Comparison of ENCODE assay signal across 8 cellular contexts in genomic region chr1:161132410-161133219, GRCh38. TPM values are rescaled to one million over a fixed set of nuclear protein-coding genes. Genes with fewer than 3 reads are reported as not detected.
DNase-seq lines count a peak whose midpoint lies in the region; ATAC-seq and TF ChIP-seq lines count a peak whose summit lies in the region.

DEDD (minus strand) TSS chr1:161132667; CDS start chr1:161124462, 8,205 bp downstream.

- peaks cover 48% of the 10 kb centered on the region for H3K4me1 Mint-ChIP-seq in activated T-cell treated with anti-CD3 and anti-CD28 coated beads, Interleukin-2, amount 50 U/mL, for 24 hours (ENCODE audit: low read depth)

- H3K27me3 ChIP-seq in esophagus (ENCODE audit: control insufficient read depth in 1 of 2, insufficient read depth in 2 of 2, low read length in 2 of 2) (no peaks in the 10 kb centered on the region), muscle layer of colon (ENCODE audit: control insufficient read depth in 1 of 2, insufficient read depth in 2 of 2, low read length in 2 of 2) (no peaks in the 10 kb centered on the region)

- in situ Hi-C loops in KBM-7 (cut with MboI; ENCODE audit: low pct_unique_long_range_greater_than_20kb, low sequenced_read_pairs), result no loop called here

- ATAC-seq in GM21717 (IDR thresholded peaks at IDR 0.05; ENCODE audit: unreplicated experiment), result peak; percentile 89

- H3K9me3 ChIP-seq in esophagus (ENCODE audit: control insufficient read depth in 2 of 2, insufficient read depth in 1 of 2, low read depth in 1 of 2, low read length in 1 of 2), result no peaks in the 10 kb centered on the region
- H3K9me3 ChIP-seq in muscle layer of colon (ENCODE audit: low read length), result no peaks in the 10 kb centered on the region

- H3K4me3 Mint-ChIP-seq in activated T-cell treated with anti-CD3 and anti-CD28 coated beads, Interleukin-2, amount 50 U/mL, for 24 hours, result no peak within 1 kb of the TSS

- H3K27ac Mint-ChIP-seq in activated T-cell treated with anti-CD3 and anti-CD28 coated beads, Interleukin-2, amount 50 U/mL, for 24 hours, result no peak within 1 kb of the TSS

- WGBS in esophagus, 2 donors, result 1% methylated on average over 56 to 68 of the region's 68 CpGs

- peaks cover 0 to 6% of the 10 kb centered on the region in 2 donors for H3K36me3 ChIP-seq in esophagus (ENCODE audit: control insufficient read depth in 2 of 2, insufficient read depth in 2 of 2, low read length in 1 of 2)
- H3K36me3 ChIP-seq in muscle layer of colon (ENCODE audit: insufficient read depth, low read length), result peaks cover 15% of the 10 kb centered on the region

- H3K36me3 Mint-ChIP-seq in activated T-cell treated with anti-CD3 and anti-CD28 coated beads, Interleukin-2, amount 50 U/mL, for 24 hours (ENCODE audit: low read depth), result peaks cover 53% of the 10 kb centered on the region

- peak within 1 kb of the TSS; percentile 81 to 89 for H3K4me3 ChIP-seq in esophagus (ENCODE audit: low read depth in 1 of 2, low read length in 2 of 2)
- H3K4me3 ChIP-seq in muscle layer of colon (ENCODE audit: low read depth in 1 of 2, low read length in 2 of 2), result peak within 1 kb of the TSS; percentile 81 to 98

- no peaks in the 10 kb centered on the region for H3K27me3 Mint-ChIP-seq in activated T-cell treated with anti-CD3 and anti-CD28 coated beads, Interleukin-2, amount 50 U/mL, for 24 hours

- no peaks in the 10 kb centered on the region for H3K9me3 Mint-ChIP-seq in activated T-cell treated with anti-CD3 and anti-CD28 coated beads, Interleukin-2, amount 50 U/mL, for 24 hours

- peak; percentile 96 for DNase-seq in DMS53 treated with DMSO at 0.1 percent for 48 hours (lab: John Stamatoyannopoulos, UW; ENCODE audit: unreplicated experiment)
- peak; percentile 98 for DNase-seq in KBM-7
- peak; percentile 93 for DNase-seq in activated T-cell treated with anti-CD3 and anti-CD28 coated beads, Interleukin-2, amount 50 U/mL, for 24 hours
- peak; percentile 87 for DNase-seq in stimulated activated CD8-positive, alpha-beta memory T cell treated with anti-CD3 and anti-CD28 coated beads, Interleukin-7, amount 100 ng/mL, for 4 hours (ENCODE audit: low read depth in 2 of 2)

- H3K27ac ChIP-seq in esophagus (ENCODE audit: low read depth in 2 of 2, low read length in 1 of 2), result peak within 1 kb of the TSS; percentile 91 to 99
- peak within 1 kb of the TSS; percentile 96 for H3K27ac ChIP-seq in muscle layer of colon (ENCODE audit: low read depth, low read length)

- peaks cover 0 to 2% of the 10 kb centered on the region in 2 donors for H3K4me1 ChIP-seq in esophagus (ENCODE audit: control insufficient read depth in 2 of 2, insufficient read depth in 2 of 2, low read length in 1 of 2)
- peaks cover 44% of the 10 kb centered on the region for H3K4me1 ChIP-seq in muscle layer of colon (ENCODE audit: insufficient read depth, low read length)

- peak within 1 kb of the TSS; percentile 97 for H3K9ac ChIP-seq in muscle layer of colon (ENCODE audit: low read length)

TF ChIP-seq in PFSK-1, 5 proteins besides CTCF, POLR2A, EP300 and RAD21:
- TF ChIP-seq REST (IDR thresholded peaks at IDR 0.05; ENCODE audit: insufficient read depth in 1 of 2, low read depth in 2 of 2, low read length in 2 of 2), result peak in 1 of 2 experiments; percentile 26; a peak in 1 of 4 replicates
- TF ChIP-seq FOXP2 (optimal IDR thresholded peaks at IDR 0.05; ENCODE audit: borderline replicate concordance, extremely low read depth, extremely low read length, insufficient read depth), result peak; percentile 75
- no peak; the same call in 1 of the 2 replicates for TF ChIP-seq POLR2AphosphoS5 (IDR thresholded peaks at IDR 0.05; ENCODE audit: low read depth, low read length)
- no peak for TF ChIP-seq SIN3A (IDR thresholded peaks at IDR 0.05; ENCODE audit: borderline replicate concordance, insufficient read depth, low read length)
- TF ChIP-seq TAF1 (IDR thresholded peaks at IDR 0.05; ENCODE audit: borderline replicate concordance, insufficient read depth, low read length), result no peak
TF ChIP-seq in PFSK-1: peak in this region for 2.

RNA-seq across cellular contexts. Expression of gene DEDD, which starts in this region (rescaled TPM):
- polyA plus RNA-seq in PFSK-1 (2012; ENCODE audit: insufficient read length, low read depth), result 49.3 TPM
- 10 to 100 TPM; 15.5 to 24.4 TPM for polyA plus RNA-seq in esophagus

Comparison
In these comparisons a context has a peak if more than half of its experiments do, and no peak if none do; other contexts are left out.
1. Peak in every context shown above with its lines: DNase-seq, ATAC-seq, H3K4me3 ChIP-seq and H3K27ac ChIP-seq.